In genomic region chr7:19572566-19572965, GRCh38 we compare ENCODE assay signal across 17 cellular contexts.
DNase-seq lines count a peak whose midpoint lies in the region; FAIRE-seq and TF ChIP-seq lines count a peak whose summit lies in the region.
"Had no signal": no experiment of that assay in that cellular context is flagged by ENCODE, and none has a peak within 500 bp of the region (broad histone marks: within the 10 kb centered on the region; RNA-seq: fewer than 3 reads in every experiment).

No MANE protein-coding gene starts in this region.

- no peak overlapping the region for H2AFZ ChIP-seq in smooth muscle cell (ENCODE audit: low read depth)

- H3K9me3 ChIP-seq in smooth muscle cell (replicated peaks; ENCODE audit: low read depth) (no peaks in the 10 kb centered on the region), tibial artery (no peaks in the 10 kb centered on the region), kidney (ENCODE audit: control insufficient read depth in 1 of 2, low read length in 2 of 2) (no peaks in the 10 kb centered on the region)

- DNase-seq in SK-N-DZ (ENCODE audit: low spot score) = peak; percentile 65
- peak; percentile 65 to 67 for DNase-seq in cardiac fibroblast (ENCODE audit: low read depth in 2 of 2)
- peak; percentile 95 for DNase-seq in fibroblast of villous mesenchyme (ENCODE audit: low read depth)
- no peak for DNase-seq in smooth muscle cell (lab: John Stamatoyannopoulos, UW; ENCODE audit: unreplicated experiment)
- no peak for DNase-seq in tibial artery
- DNase-seq in kidney = no peak
- DNase-seq in NCI-H226 = no peak
- DNase-seq: AML-193, DMS 273 treated with DMSO at 0.1 percent for 48 hours, GF-D8, HFFc6, NCI-H1092, NCI-H2081 treated with DMSO at 0.1 percent for 48 hours, NCI-H510A treated with DMSO at 0.1 percent for 48 hours had no signal

- 29% methylated on average over 4 of the region's 4 CpGs for WGBS in smooth muscle cell (ENCODE audit: low lambda C conversion rate)

- no peaks in the 10 kb centered on the region for H4K20me1 ChIP-seq in smooth muscle cell (ENCODE audit: low read depth)

- H3K4me1 ChIP-seq in smooth muscle cell (ENCODE audit: low read depth) (no peaks in the 10 kb centered on the region), tibial artery (no peaks in the 10 kb centered on the region), kidney (ENCODE audit: control insufficient read depth in 1 of 2, insufficient read depth in 1 of 2, low read depth in 1 of 2, low read length in 2 of 2) (no peaks in the 10 kb centered on the region)

- peak overlapping the region; percentile 53 for H3K4me2 ChIP-seq in smooth muscle cell
- H3K4me2 ChIP-seq: KMS-11 had no signal

- H3K27ac ChIP-seq in smooth muscle cell (ENCODE audit: low read depth) = peak overlapping the region; percentile 64
- H3K27ac ChIP-seq in tibial artery = no peak overlapping the region
- H3K27ac ChIP-seq in kidney (ENCODE audit: low read depth in 2 of 2, low read length in 2 of 2) = no peak overlapping the region
- H3K27ac ChIP-seq: KMS-11 had no signal

- intact Hi-C loops in tibial artery (cut with DNase I; ENCODE audit: low total_unique reads) = no loop called here
- intact Hi-C loops in kidney (cut with DNase I) = no loop called here

- FAIRE-seq in kidney (lab: Jason Lieb, UNC) = no peak
- FAIRE-seq: GM12892, H1 had no signal

- H3K4me3 ChIP-seq in cardiac fibroblast (replicated peaks in 1 of 2; ENCODE audit: low read depth in 2 of 2, low read length in 2 of 2) (no peak overlapping the region), fibroblast of villous mesenchyme (ENCODE audit: low read depth, low read length) (no peak overlapping the region), smooth muscle cell (no peak overlapping the region), tibial artery (no peak overlapping the region), kidney (ENCODE audit: low read length in 2 of 2) (no peak overlapping the region)

- no peaks in the 10 kb centered on the region for H3K27me3 ChIP-seq in smooth muscle cell (ENCODE audit: low read depth)
- no peaks in the 10 kb centered on the region for H3K27me3 ChIP-seq in tibial artery

- H3K79me2 ChIP-seq in smooth muscle cell (ENCODE audit: low read depth) = no peaks in the 10 kb centered on the region

- H3K9ac ChIP-seq in smooth muscle cell (ENCODE audit: low read depth) (peak overlapping the region; percentile 18), kidney (ENCODE audit: low read length in 2 of 2) (no peak overlapping the region)
- H3K9ac ChIP-seq: KMS-11 had no signal

- H3K36me3 ChIP-seq in smooth muscle cell (ENCODE audit: low read depth) (no peaks in the 10 kb centered on the region), tibial artery (no peaks in the 10 kb centered on the region), kidney (ENCODE audit: control insufficient read depth in 1 of 2, insufficient read depth in 2 of 2, low read length in 2 of 2) (no peaks in the 10 kb centered on the region)

- TF ChIP-seq CTCF in cardiac fibroblast (IDR thresholded peaks at IDR 0.05; ENCODE audit: low read depth, low read length) (no peak), fibroblast of villous mesenchyme (IDR thresholded peaks at IDR 0.05; ENCODE audit: insufficient read depth, low read depth, low read length) (no peak), smooth muscle cell (IDR thresholded peaks at IDR 0.05; ENCODE audit: borderline replicate concordance, insufficient read depth, poor library complexity, severe bottlenecking) (no peak), tibial artery (IDR thresholded peaks at IDR 0.05) (no peak), kidney (IDR thresholded peaks at IDR 0.05; ENCODE audit: borderline replicate concordance, extremely low read depth, insufficient read depth) (no peak)

- H3F3A ChIP-seq in smooth muscle cell (ENCODE audit: low read depth) = no peaks in the 10 kb centered on the region

Comparison
In these comparisons a context has a peak if more than half of its experiments do, and no peak if none do; other contexts are left out.
1. DNase-seq: peak in SK-N-DZ (single experiment), cardiac fibroblast (2 of 2) and fibroblast of villous mesenchyme (single experiment); none in smooth muscle cell (single experiment), tibial artery (0 of 2), kidney (single experiment) and NCI-H226 (single experiment).